ENCODE assay signal across 8 cellular contexts in the genomic region with DNA sequence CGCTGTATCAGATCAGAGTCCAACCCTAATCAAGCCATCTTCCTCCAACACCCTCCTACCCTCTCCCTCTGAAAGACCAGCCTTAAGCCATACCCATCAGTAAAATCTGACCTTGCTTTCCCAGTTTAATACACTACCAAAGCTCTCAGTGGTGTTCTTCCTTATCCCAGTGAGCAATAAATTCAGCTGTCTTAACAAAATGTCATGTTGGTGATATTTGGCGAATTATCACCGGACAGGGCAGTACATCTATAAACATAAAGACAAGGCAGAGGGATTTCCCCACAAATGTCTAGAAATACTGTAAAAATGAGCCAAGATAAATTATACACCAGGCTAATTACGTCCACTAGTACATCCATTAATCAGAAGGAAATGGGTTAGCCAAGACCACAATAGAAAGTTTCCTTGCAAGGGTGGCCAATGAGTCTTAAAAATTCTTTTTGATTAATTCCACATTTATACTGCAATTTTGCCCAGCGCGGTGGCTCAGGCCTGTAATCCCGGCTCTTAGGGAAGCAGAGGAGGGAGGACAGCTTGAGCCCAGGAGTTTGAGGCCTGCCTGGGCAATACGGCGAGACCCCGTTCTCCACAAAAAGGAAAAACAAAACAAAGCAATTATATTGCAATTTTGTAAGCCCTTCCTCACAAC.
DNase-seq lines count a peak whose midpoint lies in the region; ATAC-seq and TF ChIP-seq lines count a peak whose summit lies in the region.

No MANE protein-coding gene starts in this region.

- H3K4me1 ChIP-seq in ES-I3 (ENCODE audit: insufficient read depth, low read length) (peaks cover 5% of the 10 kb centered on the region; the same call in 1 of the 2 replicates), rectal smooth muscle tissue (ENCODE audit: control insufficient read depth, insufficient read depth, low read length) (peaks cover 11% of the 10 kb centered on the region)

- H3K4me3 ChIP-seq in SK-N-MC (peak overlapping the region; percentile 98), fibroblast of mammary gland (ENCODE audit: control insufficient read depth, low read depth, low read length) (peak overlapping the region; percentile 68), rectal smooth muscle tissue (ENCODE audit: low read length) (peak overlapping the region; percentile 91)

- H3K9me3 ChIP-seq in ES-I3 (ENCODE audit: control insufficient read depth, insufficient read depth, low read length) (no peaks in the 10 kb centered on the region), SK-N-MC (ENCODE audit: low read depth, low read length) (no peaks in the 10 kb centered on the region)

- TF ChIP-seq CTCF in fibroblast of mammary gland (conservative IDR thresholded peaks at IDR 0.05; ENCODE audit: control insufficient read depth, insufficient read depth, low read depth, low read length): no peak

- ATAC-seq in HG03442 (IDR thresholded peaks at IDR 0.05; ENCODE audit: unreplicated experiment): no peak

- no peaks in the 10 kb centered on the region for H3K27me3 ChIP-seq in rectal smooth muscle tissue (ENCODE audit: control insufficient read depth, insufficient read depth, low read length)

- H3K9ac ChIP-seq in ES-I3 (ENCODE audit: low read depth, low read length) (peak overlapping the region; percentile 82), SK-N-MC (ENCODE audit: insufficient read length) (peak overlapping the region; percentile 84), rectal smooth muscle tissue (ENCODE audit: low read length) (peak overlapping the region; percentile 79)

- DNase-seq in SK-N-MC (ENCODE audit: low read depth, low spot score) (no peak), fibroblast of mammary gland (ENCODE audit: low read depth) (peak; percentile 51), GF-D8 (lab: John Stamatoyannopoulos, UW) (no peak)
- DNase-seq in stimulated activated CD8-positive, alpha-beta memory T cell treated with anti-CD3 and anti-CD28 coated beads, Interleukin-4, amount 100 ng/mL, for 48 hours: no peak
- no peak for DNase-seq in stimulated activated CD4-positive, alpha-beta T cell treated with anti-CD3 and anti-CD28 coated beads, Interleukin-12 subunit alpha, Interleukin-12 subunit beta, amount 100 ng/mL, for 4 hours

- H3K36me3 ChIP-seq in ES-I3 (ENCODE audit: insufficient read depth, low read length) (0 out of 2 replicates have a peak, but pooled peaks cover 3% of the 10 kb centered on the region), SK-N-MC (ENCODE audit: insufficient read depth, low read length) (peaks cover 6% of the 10 kb centered on the region; the same call in 1 of the 2 replicates), rectal smooth muscle tissue (ENCODE audit: control insufficient read depth, insufficient read depth, low read length) (no peaks in the 10 kb centered on the region)

- no peak overlapping the region for H3K27ac ChIP-seq in SK-N-MC
- no peak overlapping the region for H3K27ac ChIP-seq in rectal smooth muscle tissue (ENCODE audit: low read depth, low read length)
